ENCODE assay signal across 8 cellular contexts in the genomic region with DNA sequence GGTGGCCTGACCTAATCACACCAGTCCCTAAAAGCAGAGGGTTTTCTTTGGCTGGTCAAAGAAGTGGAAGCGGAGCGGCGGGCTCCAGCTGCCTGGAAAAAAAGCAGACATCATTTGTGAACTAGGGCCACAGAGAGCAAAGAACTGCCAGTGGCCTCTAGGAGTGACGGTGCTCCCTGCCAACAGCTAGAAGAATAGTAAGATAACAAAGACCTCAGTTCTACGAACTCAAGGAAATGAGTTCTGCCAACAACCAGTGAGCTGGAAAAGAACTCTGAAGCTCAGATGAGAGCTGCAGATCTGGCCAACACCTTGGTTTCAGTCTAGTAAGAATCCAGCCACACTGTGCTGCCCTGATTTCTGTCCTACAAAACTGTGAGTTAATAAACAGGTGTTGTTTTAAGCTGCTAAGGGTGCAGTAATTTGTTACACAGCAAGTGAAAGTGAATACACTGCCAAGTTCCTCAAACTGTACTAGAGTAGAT.
DNase-seq lines count a peak whose midpoint lies in the region; ATAC-seq and TF ChIP-seq lines count a peak whose summit lies in the region.

No MANE protein-coding gene starts in this region.

- TF ChIP-seq POLR2A in spleen (IDR thresholded peaks at IDR 0.05) (peak in 1 of 3 donors; percentile 5), gastroesophageal sphincter (IDR thresholded peaks at IDR 0.05) (no peak)

- H3K4me1 Mint-ChIP-seq in activated CD8-positive, alpha-beta memory T cell treated with anti-CD3 and anti-CD28 coated beads, Interleukin-2, amount 10 ng/mL, durations not matched to agents 7 days and 5 days: peaks cover 42% of the 10 kb centered on the region

- H3K4me3 ChIP-seq in MG63: no peak overlapping the region
- H3K4me3 ChIP-seq in fibroblast of pulmonary artery (replicated peaks; ENCODE audit: low read depth, low read length): no peak overlapping the region
- peak overlapping the region in 1 of 8 donors; percentile 22 for H3K4me3 ChIP-seq in spleen
- no peak overlapping the region for H3K4me3 ChIP-seq in gastroesophageal sphincter

- H3K36me3 ChIP-seq in MG63 (no peaks in the 10 kb centered on the region; the same call in 1 of the 2 replicates), spleen (no peaks in the 10 kb centered on the region), gastroesophageal sphincter (no peaks in the 10 kb centered on the region)

- H3K27ac ChIP-seq in spleen: peak overlapping the region; percentile 11 to 70 (median 38)
- peak overlapping the region in 1 of 4 donors; percentile 11 for H3K27ac ChIP-seq in gastroesophageal sphincter

- H3K27ac Mint-ChIP-seq in activated CD8-positive, alpha-beta memory T cell treated with anti-CD3 and anti-CD28 coated beads, Interleukin-2, amount 10 ng/mL, durations not matched to agents 7 days and 5 days: no peak overlapping the region

- ATAC-seq in GM21528 (IDR thresholded peaks at IDR 0.05; ENCODE audit: low FRiP score, unreplicated experiment) (peak; percentile 85), gastroesophageal sphincter (no peak)
- no peak for ATAC-seq in activated CD8-positive, alpha-beta memory T cell treated with anti-CD3 and anti-CD28 coated beads, Interleukin-2, amount 10 ng/mL, durations not matched to agents 7 days and 5 days

- peak; percentile 22 for DNase-seq in GM13977 (ENCODE audit: low spot score)
- peak; percentile 5 for DNase-seq in MG63
- DNase-seq in fibroblast of pulmonary artery (ENCODE audit: low read depth): peak; percentile 66
- no peak for DNase-seq in spleen
- no peak for DNase-seq in central memory CD4-positive, alpha-beta T cell
- DNase-seq in activated CD8-positive, alpha-beta memory T cell treated with anti-CD3 and anti-CD28 coated beads, Interleukin-2, amount 10 ng/mL, durations not matched to agents 7 days and 5 days: no peak

- WGBS in spleen, 5 donors: 59 to 75% (median 71%) methylated on average over 5 of the region's 5 CpGs
- WGBS in gastroesophageal sphincter (ENCODE audit: low coverage in 1 of 2), 2 donors: 55 to 70% methylated on average over 3 to 5 of the region's 5 CpGs

- peaks cover 20 to 95% (median 54%) of the 10 kb centered on the region in 6 donors for H3K4me1 ChIP-seq in spleen
- peaks cover 0 to 24% (median 5%) of the 10 kb centered on the region in 3 donors for H3K4me1 ChIP-seq in gastroesophageal sphincter

- TF ChIP-seq CTCF in GM13977 (IDR thresholded peaks at IDR 0.05; ENCODE audit: extremely low read depth, insufficient read depth, missing control alignments): no peak
- TF ChIP-seq CTCF in fibroblast of pulmonary artery (IDR thresholded peaks at IDR 0.05; ENCODE audit: low read length, missing control alignments): no peak
- TF ChIP-seq CTCF in spleen (IDR thresholded peaks at IDR 0.05 in 8 of 11, conservative IDR thresholded peaks at IDR 0.05 in 3 of 11): no peak
- TF ChIP-seq CTCF in gastroesophageal sphincter (IDR thresholded peaks at IDR 0.05): no peak

- H3K9me3 ChIP-seq in MG63 (no peaks in the 10 kb centered on the region), spleen (no peaks in the 10 kb centered on the region), gastroesophageal sphincter (no peaks in the 10 kb centered on the region)

- intact Hi-C loops in spleen (cut with DNase I; ENCODE audit: low total_unique reads): no loop called here

- no peak for TF ChIP-seq EP300 in gastroesophageal sphincter (IDR thresholded peaks at IDR 0.05)

- peaks cover 2% of the 10 kb centered on the region for H3K9me3 Mint-ChIP-seq in activated CD8-positive, alpha-beta memory T cell treated with anti-CD3 and anti-CD28 coated beads, Interleukin-2, amount 10 ng/mL, durations not matched to agents 7 days and 5 days (ENCODE audit: low read depth)

- H3K36me3 Mint-ChIP-seq in activated CD8-positive, alpha-beta memory T cell treated with anti-CD3 and anti-CD28 coated beads, Interleukin-2, amount 10 ng/mL, durations not matched to agents 7 days and 5 days: peaks cover 29% of the 10 kb centered on the region

- no peak overlapping the region for H3K4me3 Mint-ChIP-seq in activated CD8-positive, alpha-beta memory T cell treated with anti-CD3 and anti-CD28 coated beads, Interleukin-2, amount 10 ng/mL, durations not matched to agents 7 days and 5 days

- H3K27me3 ChIP-seq in MG63 (no peaks in the 10 kb centered on the region), spleen (replicated peaks in 1 of 7) (no peaks in the 10 kb centered on the region), gastroesophageal sphincter (no peaks in the 10 kb centered on the region)

- no peaks in the 10 kb centered on the region for H3K27me3 Mint-ChIP-seq in activated CD8-positive, alpha-beta memory T cell treated with anti-CD3 and anti-CD28 coated beads, Interleukin-2, amount 10 ng/mL, durations not matched to agents 7 days and 5 days

- CTCF ChIA-PET in activated CD8-positive, alpha-beta memory T cell treated with anti-CD3 and anti-CD28 coated beads, Interleukin-2, amount 10 ng/mL, durations not matched to agents 7 days and 5 days (lab: Charles Lee): no interaction called here

- in situ Hi-C loops in GM13977 (cut with MboI; ENCODE audit: low pct_unique_long_range_greater_than_20kb, low sequenced_read_pairs, unreplicated experiment): no loop called here

Comparison
In these comparisons a context has a peak if more than half of its experiments do, and no peak if none do; other contexts are left out.
1. DNase-seq: peak in GM13977 (single experiment), MG63 (single experiment) and fibroblast of pulmonary artery (single experiment); none in spleen (single experiment), central memory CD4-positive, alpha-beta T cell (single experiment) and activated CD8-positive, alpha-beta memory T cell treated with anti-CD3 and anti-CD28 coated beads, Interleukin-2, amount 10 ng/mL, durations not matched to agents 7 days and 5 days (single experiment).